Comparison of ENCODE assay signal across 1 cellular context in the genomic region with DNA sequence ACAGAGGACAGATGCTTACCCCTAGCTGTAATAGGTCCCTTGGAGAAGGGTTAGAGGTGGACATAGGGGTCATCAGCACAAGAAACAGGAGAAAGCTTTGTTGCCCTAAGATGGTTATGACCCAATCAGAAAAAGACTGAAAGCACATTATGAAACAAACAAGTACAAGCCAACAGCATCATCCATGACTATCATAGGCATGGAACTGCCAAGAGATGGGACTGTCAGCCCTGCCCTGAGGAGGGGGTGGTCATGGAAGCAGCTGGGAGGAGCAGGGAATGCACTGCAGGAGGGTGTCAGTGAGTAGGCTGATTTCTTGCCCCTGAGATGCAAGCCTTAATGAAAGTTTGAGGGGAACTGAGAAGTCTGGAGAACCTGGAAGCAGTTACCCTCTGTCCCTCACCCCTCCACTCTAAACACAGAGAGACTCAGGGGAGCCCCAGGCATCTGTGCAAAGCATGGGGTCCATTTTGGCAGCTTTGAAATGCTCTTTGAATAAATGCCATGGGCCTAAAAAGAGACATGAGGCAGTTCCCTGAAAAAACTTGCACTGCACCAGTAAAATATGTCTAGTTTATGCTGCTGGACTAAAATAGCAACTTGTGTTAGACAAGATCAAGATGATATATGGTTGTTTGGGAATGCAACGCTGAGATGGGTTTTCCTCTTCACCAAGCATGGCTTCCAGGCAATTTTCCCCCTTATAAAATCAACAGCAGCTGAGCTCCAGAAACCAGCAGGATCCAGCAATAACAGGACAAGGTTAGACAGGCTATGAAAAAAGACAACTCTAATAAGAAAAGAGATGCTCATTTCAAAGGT.
TF ChIP-seq lines count a peak whose summit lies in the region.

No MANE protein-coding gene starts in this region.

TF ChIP-seq in HepG2, 621 proteins besides CTCF, POLR2A, EP300 and RAD21 (continued from another document):
- TF ChIP-seq, protein P1, sequence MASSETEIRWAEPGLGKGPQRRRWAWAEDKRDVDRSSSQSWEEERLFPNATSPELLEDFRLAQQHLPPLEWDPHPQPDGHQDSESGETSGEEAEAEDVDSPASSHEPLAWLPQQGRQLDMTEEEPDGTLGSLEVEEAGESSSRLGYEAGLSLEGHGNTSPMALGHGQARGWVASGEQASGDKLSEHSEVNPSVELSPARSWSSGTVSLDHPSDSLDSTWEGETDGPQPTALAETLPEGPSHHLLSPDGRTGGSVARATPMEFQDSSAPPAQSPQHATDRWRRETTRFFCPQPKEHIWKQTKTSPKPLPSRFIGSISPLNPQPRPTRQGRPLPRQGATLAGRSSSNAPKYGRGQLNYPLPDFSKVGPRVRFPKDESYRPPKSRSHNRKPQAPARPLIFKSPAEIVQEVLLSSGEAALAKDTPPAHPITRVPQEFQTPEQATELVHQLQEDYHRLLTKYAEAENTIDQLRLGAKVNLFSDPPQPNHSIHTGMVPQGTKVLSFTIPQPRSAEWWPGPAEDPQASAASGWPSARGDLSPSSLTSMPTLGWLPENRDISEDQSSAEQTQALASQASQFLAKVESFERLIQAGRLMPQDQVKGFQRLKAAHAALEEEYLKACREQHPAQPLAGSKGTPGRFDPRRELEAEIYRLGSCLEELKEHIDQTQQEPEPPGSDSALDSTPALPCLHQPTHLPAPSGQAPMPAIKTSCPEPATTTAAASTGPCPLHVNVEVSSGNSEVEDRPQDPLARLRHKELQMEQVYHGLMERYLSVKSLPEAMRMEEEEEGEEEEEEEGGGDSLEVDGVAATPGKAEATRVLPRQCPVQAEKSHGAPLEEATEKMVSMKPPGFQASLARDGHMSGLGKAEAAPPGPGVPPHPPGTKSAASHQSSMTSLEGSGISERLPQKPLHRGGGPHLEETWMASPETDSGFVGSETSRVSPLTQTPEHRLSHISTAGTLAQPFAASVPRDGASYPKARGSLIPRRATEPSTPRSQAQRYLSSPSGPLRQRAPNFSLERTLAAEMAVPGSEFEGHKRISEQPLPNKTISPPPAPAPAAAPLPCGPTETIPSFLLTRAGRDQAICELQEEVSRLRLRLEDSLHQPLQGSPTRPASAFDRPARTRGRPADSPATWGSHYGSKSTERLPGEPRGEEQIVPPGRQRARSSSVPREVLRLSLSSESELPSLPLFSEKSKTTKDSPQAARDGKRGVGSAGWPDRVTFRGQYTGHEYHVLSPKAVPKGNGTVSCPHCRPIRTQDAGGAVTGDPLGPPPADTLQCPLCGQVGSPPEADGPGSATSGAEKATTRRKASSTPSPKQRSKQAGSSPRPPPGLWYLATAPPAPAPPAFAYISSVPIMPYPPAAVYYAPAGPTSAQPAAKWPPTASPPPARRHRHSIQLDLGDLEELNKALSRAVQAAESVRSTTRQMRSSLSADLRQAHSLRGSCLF (CRISPR knock-in tag; IDR thresholded peaks at IDR 0.05; ENCODE audit: borderline replicate concordance): no peak
